ENCODE assay signal across 1 cellular context in genomic region chr10:71031601-71032000, GRCh38.
TF ChIP-seq lines count a peak whose summit lies in the region.

No MANE protein-coding gene starts in this region.

TF ChIP-seq in GM23338, 12 proteins besides CTCF, POLR2A, EP300 and RAD21 (continued from another document):
- TF ChIP-seq REST (IDR thresholded peaks at IDR 0.05; ENCODE audit: unreplicated experiment), result no peak
